Comparison of ENCODE assay signal across 8 cellular contexts in the genomic region with DNA sequence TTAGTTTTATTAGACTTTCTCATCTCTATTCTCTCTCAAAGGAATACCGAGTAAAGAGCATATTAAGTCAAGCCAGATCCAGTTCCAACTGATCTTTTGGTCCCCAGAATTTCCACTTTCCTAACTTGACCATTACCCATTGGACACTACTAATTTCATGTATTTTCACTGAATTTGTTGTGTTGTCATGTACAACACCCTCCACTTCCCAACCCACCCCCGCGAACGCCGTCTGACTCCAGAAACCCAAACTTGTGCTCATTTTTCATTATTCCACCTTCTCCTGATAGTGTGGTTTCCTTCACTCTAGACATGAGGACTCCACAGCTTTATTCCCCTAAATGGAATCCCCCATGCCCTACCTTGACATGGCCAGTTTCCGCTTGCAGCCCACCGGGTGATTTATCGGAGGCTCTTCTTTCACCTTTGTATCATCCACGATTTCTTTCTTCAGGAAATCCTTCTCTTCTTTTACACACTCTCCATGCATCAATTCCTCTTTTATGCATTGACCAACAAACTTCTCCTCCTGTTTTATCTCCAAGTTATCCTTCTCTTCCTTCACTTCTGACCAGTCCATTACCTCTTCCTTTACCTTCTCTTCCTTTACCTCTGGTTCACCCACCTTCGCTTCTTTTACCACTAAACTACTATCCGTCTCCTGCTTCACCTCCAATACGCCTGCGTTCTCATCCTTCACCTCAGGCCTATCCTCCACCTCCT. TPM values are rescaled to one million over a fixed set of nuclear protein-coding genes. Genes with fewer than 3 reads are reported as not detected.
DNase-seq lines count a peak whose midpoint lies in the region; ATAC-seq and TF ChIP-seq lines count a peak whose summit lies in the region.

No MANE protein-coding gene starts in this region.

- dilution Hi-C loops in mammary epithelial cell (cut with HindIII; ENCODE audit: low sequenced_read_pairs): no loop called here

- TF ChIP-seq CTCF in mammary epithelial cell (conservative IDR thresholded peaks at IDR 0.05 in 1 of 2, IDR thresholded peaks at IDR 0.05 in 1 of 2; ENCODE audit: extremely low read depth in 1 of 2, insufficient read depth in 1 of 2, low read depth in 1 of 2, low read length in 2 of 2): no peak

- intact Hi-C loops in mammary epithelial cell (cut with micrococcal nuclease): loop anchor here (5.0 to 10.0 kb wide), 5 partner anchors 95 to 505 kb away; a partner anchor contains a TSS

- peak overlapping the region; percentile 53 for H3K27ac ChIP-seq in mammary epithelial cell (ENCODE audit: insufficient read depth, low read depth, low read length)

- POLR2A ChIA-PET in naive thymus-derived CD8-positive, alpha-beta T cell (lab: Charles Lee): interaction anchor here (1.0 kb wide), 1 partner anchor 1207 kb away, joined by 3 read pairs; a partner anchor contains a TSS

- H3K4me3 Mint-ChIP-seq in naive thymus-derived CD8-positive, alpha-beta T cell: no peak overlapping the region

- peak overlapping the region; percentile 97 for H2AFZ ChIP-seq in mammary epithelial cell (ENCODE audit: low read depth, low read length)

- no peaks in the 10 kb centered on the region for H3K27me3 ChIP-seq in mammary epithelial cell (ENCODE audit: insufficient read depth, low read length)

- peaks cover 12% of the 10 kb centered on the region for H3K36me3 ChIP-seq in mammary epithelial cell (ENCODE audit: insufficient read depth, low read length)

- peaks cover 53% of the 10 kb centered on the region for H3K79me2 ChIP-seq in mammary epithelial cell (ENCODE audit: insufficient read depth, low read length)

- H3K9me3 Mint-ChIP-seq in naive thymus-derived CD8-positive, alpha-beta T cell: peaks cover 0 to 2% (median 0%) of the 10 kb centered on the region in 9 donors

- H3K4me3 ChIP-seq in mammary epithelial cell (replicated peaks in 1 of 3; ENCODE audit: insufficient read depth in 1 of 3, low read depth in 2 of 3, low read length in 3 of 3): peak overlapping the region; percentile 87 to 99 (median 88)

- in situ Hi-C loops in mammary epithelial cell (cut with MboI; ENCODE audit: low sequenced_read_pairs in 2 of 2): no loop called here

- H3K36me3 Mint-ChIP-seq in naive thymus-derived CD8-positive, alpha-beta T cell: peaks cover 15 to 33% (median 21%) of the 10 kb centered on the region in 3 donors

- H3K27me3 Mint-ChIP-seq in naive thymus-derived CD8-positive, alpha-beta T cell: no peaks in the 10 kb centered on the region

- DNase-seq in NCI-H146 treated with DMSO at 0.1 percent for 48 hours (lab: John Stamatoyannopoulos, UW; ENCODE audit: unreplicated experiment): peak; percentile 41
- no peak for DNase-seq in NCI-H146 (lab: John Stamatoyannopoulos, UW)
- DNase-seq in mammary epithelial cell: no peak
- peak in 2 of 10 donors; percentile 4 to 6 for DNase-seq in naive thymus-derived CD8-positive, alpha-beta T cell
- no peak for DNase-seq in stimulated activated CD8-positive, alpha-beta memory T cell treated with anti-CD3 and anti-CD28 coated beads, Interleukin-4, amount 100 ng/mL, for 48 hours
- DNase-seq in SIG-M5 treated with dmso at 0.1 percent for 504 hours (lab: John Stamatoyannopoulos, UW; ENCODE audit: unreplicated experiment): no peak

- no peaks in the 10 kb centered on the region for H3K9me3 ChIP-seq in mammary epithelial cell (replicated peaks; ENCODE audit: insufficient read depth, low read length)

- ATAC-seq in HG03432 (IDR thresholded peaks at IDR 0.05; ENCODE audit: unreplicated experiment) (peak; percentile 31), HG03571 (IDR thresholded peaks at IDR 0.05; ENCODE audit: unreplicated experiment) (no peak)
- ATAC-seq in naive thymus-derived CD8-positive, alpha-beta T cell: peak; percentile 7 to 19

- peaks cover 12% of the 10 kb centered on the region for H3K4me1 ChIP-seq in mammary epithelial cell (ENCODE audit: insufficient read depth, low read length)

- H4K20me1 ChIP-seq in mammary epithelial cell (ENCODE audit: insufficient read depth, low read length): no peaks in the 10 kb centered on the region

- 5% methylated on average over 13 of the region's 13 CpGs for WGBS in mammary epithelial cell (ENCODE audit: low coverage, missing lambda C conversion rate)

- no TSS peak for BruUV-seq in mammary epithelial cell (replicated peaks; lab: Mats Ljungman, UMichigan)

- CTCF ChIA-PET in mammary epithelial cell (lab: Charles Lee; ENCODE audit: low non-redundant PET): no interaction called here

- peak overlapping the region; percentile 91 for H3K4me2 ChIP-seq in mammary epithelial cell (ENCODE audit: insufficient read depth, low read depth, low read length)

- H3K4me1 Mint-ChIP-seq in naive thymus-derived CD8-positive, alpha-beta T cell: peaks cover 4 to 34% (median 23%) of the 10 kb centered on the region in 4 donors

- H3K27ac Mint-ChIP-seq in naive thymus-derived CD8-positive, alpha-beta T cell: no peak overlapping the region

- peak overlapping the region; percentile 81 for H3K9ac ChIP-seq in mammary epithelial cell (ENCODE audit: insufficient read depth, low read length)

RNA-seq across cellular contexts. Expression of a gene that starts 0.8 kb away (rescaled TPM):
- total RNA-seq in mammary epithelial cell: 10 to 100 TPM in 1 of 2 donors, 1 to 10 TPM in 1; 8.5 to 22.5 TPM
- polyA plus RNA-seq in mammary epithelial cell: 5.3 TPM
- polyA minus RNA-seq in mammary epithelial cell: 13.0 TPM
- total RNA-seq in naive thymus-derived CD8-positive, alpha-beta T cell: 10 to 100 TPM; 25.8 to 26.1 TPM
- 10 to 100 TPM; 19.0 to 23.3 (median 23.2) TPM for polyA plus RNA-seq in naive thymus-derived CD8-positive, alpha-beta T cell
